ENCODE assay signal across 20 cellular contexts in the genomic region with DNA sequence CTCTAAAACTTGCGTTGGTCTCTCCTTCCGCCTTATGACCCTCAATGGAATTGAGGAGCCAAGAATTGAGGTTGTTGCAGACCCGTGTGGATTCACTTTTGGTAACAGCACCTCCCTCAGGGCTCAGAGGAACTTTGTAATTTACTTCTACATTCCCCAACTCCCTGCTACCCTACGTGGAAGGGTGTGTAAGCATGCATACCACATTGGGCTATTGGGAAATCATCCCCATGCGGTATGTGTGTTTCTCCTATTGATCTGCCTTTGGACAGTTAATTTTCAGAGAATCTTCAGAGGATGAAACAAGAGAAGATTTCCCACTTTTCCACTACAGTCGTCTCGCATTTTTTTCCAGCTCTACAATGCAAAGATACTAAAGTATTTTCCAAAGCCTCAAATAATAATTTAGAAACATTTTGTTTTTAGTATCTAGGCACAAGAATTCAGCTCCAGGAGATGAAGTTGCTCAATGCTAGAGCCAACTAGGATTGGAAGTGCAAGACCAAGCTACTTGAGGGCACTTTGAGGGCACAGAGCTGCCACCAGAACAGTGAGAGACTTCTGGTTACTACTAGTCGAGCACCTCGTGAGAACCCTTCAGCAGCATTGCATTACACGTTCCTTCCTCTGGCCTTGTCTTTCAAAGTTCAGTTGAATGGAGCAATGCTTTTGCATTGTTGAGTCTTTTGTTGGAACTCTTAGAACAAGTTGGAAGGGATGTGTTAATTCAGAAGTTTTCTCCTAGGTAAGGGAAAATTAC. TPM values are rescaled to one million over a fixed set of nuclear protein-coding genes. Genes with fewer than 3 reads are reported as not detected.
"Had no signal": no experiment of that assay in that cellular context is flagged by ENCODE, and none has a peak within 500 bp of the region (broad histone marks: within the 10 kb centered on the region; RNA-seq: fewer than 3 reads in every experiment).

No MANE protein-coding gene starts in this region.

- H3K36me3 Mint-ChIP-seq: stimulated activated effector memory CD8-positive, alpha-beta T cell treated with anti-CD3 and anti-CD28 coated beads, Interleukin-12 subunit alpha, Interleukin-12 subunit beta, amount 100 ng/mL, for 72 hours had no signal

- H3K9me3 ChIP-seq: adrenal gland, left ventricle myocardium inferior, uterus had no signal

- H3K4me1 Mint-ChIP-seq: activated CD4-positive, alpha-beta memory T cell treated with anti-CD3 and anti-CD28 coated beads, Interleukin-2, amount 10 ng/mL, durations not matched to agents 7 days and 5 days; activated CD4-positive, alpha-beta T cell treated with anti-CD3 and anti-CD28 coated beads for 36 hours; activated naive CD4-positive, alpha-beta T cell treated with anti-CD3 and anti-CD28 coated beads, Interleukin-2, amount 50 U/mL, for 24 hours had no signal

- H3K9me3 Mint-ChIP-seq: activated CD4-positive, alpha-beta memory T cell treated with anti-CD3 and anti-CD28 coated beads, Interleukin-2, amount 10 ng/mL, durations not matched to agents 7 days and 5 days; activated naive CD4-positive, alpha-beta T cell treated with anti-CD3 and anti-CD28 coated beads, Interleukin-2, amount 50 U/mL, for 24 hours; activated T-cell treated with anti-CD3 and anti-CD28 coated beads, Interleukin-2, amount 50 U/mL, for 24 hours; stimulated activated effector memory CD8-positive, alpha-beta T cell treated with anti-CD3 and anti-CD28 coated beads, Interleukin-12 subunit alpha, Interleukin-12 subunit beta, amount 100 ng/mL, for 72 hours; T-cell had no signal

- H3K4me3 ChIP-seq: adrenal gland, hepatocyte, left ventricle myocardium inferior, uterus had no signal

- H3K4me1 ChIP-seq: uterus had no signal

- H3K36me3 ChIP-seq: adrenal gland, uterus, WERI-Rb-1 had no signal

- DNase-seq: activated CD4-positive, alpha-beta memory T cell treated with anti-CD3 and anti-CD28 coated beads, Interleukin-2, amount 10 ng/mL, durations not matched to agents 7 days and 5 days; activated CD4-positive, alpha-beta T cell treated with anti-CD3 and anti-CD28 coated beads for 36 hours; activated T-cell treated with anti-CD3 and anti-CD28 coated beads, Interleukin-2, amount 50 U/mL, for 24 hours; adrenal gland; caudate nucleus; erythroblast; left ventricle myocardium inferior; nephron progenitor cell; stimulated activated CD4-positive, alpha-beta T cell treated with anti-CD3 and anti-CD28 coated beads, Interleukin-1b, Interleukin-23, amount 100 ng/mL, for 48 hours; T-cell; uterus; WERI-Rb-1 had no signal

- H2AFZ ChIP-seq: hepatocyte had no signal

- H3K27me3 ChIP-seq: adrenal gland, hepatocyte, uterus had no signal

- H3K27me3 Mint-ChIP-seq: activated CD4-positive, alpha-beta memory T cell treated with anti-CD3 and anti-CD28 coated beads, Interleukin-2, amount 10 ng/mL, durations not matched to agents 7 days and 5 days; activated CD4-positive, alpha-beta T cell treated with anti-CD3 and anti-CD28 coated beads for 36 hours; activated naive CD4-positive, alpha-beta T cell treated with anti-CD3 and anti-CD28 coated beads, Interleukin-2, amount 50 U/mL, for 24 hours; activated T-cell treated with anti-CD3 and anti-CD28 coated beads, Interleukin-2, amount 50 U/mL, for 24 hours; T-cell had no signal

- H3K79me2 ChIP-seq: hepatocyte had no signal

- H3K27ac Mint-ChIP-seq: activated CD4-positive, alpha-beta memory T cell treated with anti-CD3 and anti-CD28 coated beads, Interleukin-2, amount 10 ng/mL, durations not matched to agents 7 days and 5 days; activated CD4-positive, alpha-beta T cell treated with anti-CD3 and anti-CD28 coated beads for 36 hours; activated naive CD4-positive, alpha-beta T cell treated with anti-CD3 and anti-CD28 coated beads, Interleukin-2, amount 50 U/mL, for 24 hours; activated T-cell treated with anti-CD3 and anti-CD28 coated beads, Interleukin-2, amount 50 U/mL, for 24 hours; nephron progenitor cell; stimulated activated effector memory CD8-positive, alpha-beta T cell treated with anti-CD3 and anti-CD28 coated beads, Interleukin-12 subunit alpha, Interleukin-12 subunit beta, amount 100 ng/mL, for 72 hours; T-cell had no signal

- H3K4me3 Mint-ChIP-seq: activated CD4-positive, alpha-beta memory T cell treated with anti-CD3 and anti-CD28 coated beads, Interleukin-2, amount 10 ng/mL, durations not matched to agents 7 days and 5 days; activated CD4-positive, alpha-beta T cell treated with anti-CD3 and anti-CD28 coated beads for 36 hours; activated naive CD4-positive, alpha-beta T cell treated with anti-CD3 and anti-CD28 coated beads, Interleukin-2, amount 50 U/mL, for 24 hours; activated T-cell treated with anti-CD3 and anti-CD28 coated beads, Interleukin-2, amount 50 U/mL, for 24 hours; nephron progenitor cell; stimulated activated effector memory CD8-positive, alpha-beta T cell treated with anti-CD3 and anti-CD28 coated beads, Interleukin-12 subunit alpha, Interleukin-12 subunit beta, amount 100 ng/mL, for 72 hours; T-cell had no signal

- ATAC-seq: activated CD4-positive, alpha-beta T cell treated with anti-CD3 and anti-CD28 coated beads for 36 hours; sciatic nerve; stimulated activated effector memory CD8-positive, alpha-beta T cell treated with anti-CD3 and anti-CD28 coated beads, Interleukin-12 subunit alpha, Interleukin-12 subunit beta, amount 100 ng/mL, for 72 hours; T-cell had no signal

- H3K4me2 ChIP-seq: hepatocyte had no signal

- FAIRE-seq: colon, keratinocyte had no signal

- H3K27ac ChIP-seq: adrenal gland, hepatocyte, left ventricle myocardium inferior, uterus, WERI-Rb-1 had no signal

RNA-seq across cellular contexts. Expression of a gene that starts 55.1 kb away (rescaled TPM):
- total RNA-seq: activated CD4-positive, alpha-beta T cell treated with anti-CD3 and anti-CD28 coated beads for 36 hours; adrenal gland; glomerular endothelial cell; left ventricle myocardium inferior; mesenteric fat pad; sciatic nerve had no signal
